ENCODE assay signal across 8 cellular contexts in the genomic region with DNA sequence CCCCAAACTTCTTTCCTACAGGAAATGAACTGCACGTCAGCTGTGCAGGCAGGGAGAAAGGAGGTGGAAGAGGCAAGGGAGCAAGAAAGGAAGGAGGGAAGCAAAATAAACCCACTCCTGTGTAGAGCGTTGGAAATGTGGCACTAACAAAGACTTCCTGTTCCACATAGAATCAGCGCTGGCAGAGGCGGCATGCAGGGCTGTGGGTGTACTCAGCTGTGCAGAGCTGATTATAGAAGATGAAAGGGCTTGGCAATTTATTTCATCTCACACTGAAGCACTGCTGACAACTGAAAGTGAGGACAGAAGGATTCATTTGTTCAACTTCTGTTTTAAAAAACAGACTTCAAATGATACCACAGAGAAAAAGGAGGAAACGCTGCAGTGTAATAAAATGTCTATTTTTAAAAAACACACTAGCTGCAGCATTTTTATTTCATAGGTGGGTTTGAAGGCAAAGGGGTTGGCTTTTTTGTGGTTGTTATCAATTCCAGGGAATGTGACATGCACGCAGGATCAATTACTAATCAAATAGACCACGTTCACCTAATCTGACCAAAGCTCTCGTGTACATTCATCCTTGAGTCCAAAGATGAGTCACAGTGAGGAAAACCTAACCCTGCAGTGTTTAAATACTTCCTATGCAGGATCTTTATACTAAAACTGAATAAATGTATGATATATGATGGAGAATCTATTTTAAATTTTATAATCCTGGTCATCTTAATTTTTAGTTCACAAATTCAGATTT.
DNase-seq lines count a peak whose midpoint lies in the region; ATAC-seq and TF ChIP-seq lines count a peak whose summit lies in the region.

No MANE protein-coding gene starts in this region.

- H3K27ac Mint-ChIP-seq in CD4-positive, alpha-beta memory T cell, result no peak overlapping the region

- peaks cover 9% of the 10 kb centered on the region; the same call in 1 of the 2 replicates for H3K4me1 ChIP-seq in PC-3 (ENCODE audit: insufficient read depth, low read length)
- H3K4me1 ChIP-seq in CD4-positive, alpha-beta memory T cell (ENCODE audit: insufficient read depth, low read length), result no peaks in the 10 kb centered on the region

- H3K4me1 Mint-ChIP-seq in CD4-positive, alpha-beta memory T cell, result no peaks in the 10 kb centered on the region

- no peaks in the 10 kb centered on the region for H4K20me1 ChIP-seq in PC-3 (ENCODE audit: low read length)

- no peaks in the 10 kb centered on the region for H3K36me3 Mint-ChIP-seq in CD4-positive, alpha-beta memory T cell

- H3K9me3 Mint-ChIP-seq in CD4-positive, alpha-beta memory T cell, result peaks cover 0 to 6% (median 5%) of the 10 kb centered on the region in 8 donors

- H3F3A ChIP-seq in PC-3 (ENCODE audit: low read length, unreplicated experiment), result no peaks in the 10 kb centered on the region

- intact Hi-C loops in PC-3 (cut with micrococcal nuclease) (no loop called here), sciatic nerve (cut with DNase I) (no loop called here)
- intact Hi-C loops in CD4-positive, alpha-beta memory T cell (cut with micrococcal nuclease), result no loop called here

- no peaks in the 10 kb centered on the region for H3K36me3 ChIP-seq in PC-3 (ENCODE audit: low read depth, low read length)
- no peaks in the 10 kb centered on the region for H3K36me3 ChIP-seq in CD4-positive, alpha-beta memory T cell (ENCODE audit: insufficient read depth, low read length)

- no peak overlapping the region for H2AFZ ChIP-seq in PC-3 (ENCODE audit: low read length)

- no peaks in the 10 kb centered on the region for H3K79me2 ChIP-seq in PC-3 (ENCODE audit: low read length)

- H3K9me2 ChIP-seq in PC-3 (replicated peaks; ENCODE audit: low read length), result no peaks in the 10 kb centered on the region

- no peak overlapping the region for H3K27ac ChIP-seq in PC-3 (ENCODE audit: low read length)
- no peak overlapping the region for H3K27ac ChIP-seq in CD4-positive, alpha-beta memory T cell (ENCODE audit: low read depth, low read length)

- no peaks in the 10 kb centered on the region for H3K27me3 ChIP-seq in PC-3 (ENCODE audit: low read length)
- no peaks in the 10 kb centered on the region for H3K27me3 ChIP-seq in CD4-positive, alpha-beta memory T cell (ENCODE audit: insufficient read depth, low read length)

- H3K4me3 ChIP-seq in PC-3 (ENCODE audit: low read length) (no peak overlapping the region), fibroblast of mammary gland (ENCODE audit: control insufficient read depth, low read depth, low read length) (no peak overlapping the region)
- H3K4me3 ChIP-seq in CD4-positive, alpha-beta memory T cell (ENCODE audit: low read length in 2 of 2), result no peak overlapping the region

- CTCF ChIA-PET in PC-3 (lab: Charles Lee), result no interaction called here
- CTCF ChIA-PET in CD4-positive, alpha-beta memory T cell (lab: Charles Lee; ENCODE audit: partially characterized antibody), result no interaction called here

- H3K4me2 ChIP-seq in PC-3 (ENCODE audit: low read length), result peak overlapping the region; percentile 36; the same call in 1 of the 2 replicates

- POLR2A ChIA-PET in PC-3 (lab: Charles Lee; ENCODE audit: unreplicated experiment), result no interaction called here
- POLR2A ChIA-PET in CD4-positive, alpha-beta memory T cell (lab: Charles Lee; ENCODE audit: partially characterized antibody), result no interaction called here

- TF ChIP-seq CTCF in PC-3 (conservative IDR thresholded peaks at IDR 0.05; ENCODE audit: low read depth, low read length), result no peak
- no peak for TF ChIP-seq CTCF in fibroblast of mammary gland (conservative IDR thresholded peaks at IDR 0.05; ENCODE audit: control insufficient read depth, insufficient read depth, low read depth, low read length)

- no peaks in the 10 kb centered on the region for H3K27me3 Mint-ChIP-seq in CD4-positive, alpha-beta memory T cell

- no peaks in the 10 kb centered on the region for H3K9me3 ChIP-seq in PC-3 (ENCODE audit: low read length)
- H3K9me3 ChIP-seq in CD4-positive, alpha-beta memory T cell (ENCODE audit: control insufficient read depth in 1 of 2, low read length in 2 of 2), result no peaks in the 10 kb centered on the region

- H3K4me3 Mint-ChIP-seq in CD4-positive, alpha-beta memory T cell, result no peak overlapping the region

- BruUV-seq in PC-3 (replicated peaks; lab: Mats Ljungman, UMichigan), result no TSS peak

- ATAC-seq in HG03432 (IDR thresholded peaks at IDR 0.05; ENCODE audit: unreplicated experiment) (peak; percentile 72), PC-3 (peak; percentile 74), sciatic nerve (peak; percentile 75), HG03460 (IDR thresholded peaks at IDR 0.05; ENCODE audit: unreplicated experiment) (no peak), GM21390 (IDR thresholded peaks at IDR 0.05; ENCODE audit: unreplicated experiment) (no peak)

- no peak overlapping the region for H3K9ac ChIP-seq in PC-3 (ENCODE audit: low read length)

- peak; percentile 58 for DNase-seq in PC-3
- DNase-seq in fibroblast of mammary gland (ENCODE audit: low read depth), result peak; percentile 39
- peak; percentile 56 for DNase-seq in sciatic nerve (ENCODE audit: low spot score)
- DNase-seq in CD4-positive, alpha-beta memory T cell, result no peak
- no peak for DNase-seq in NCI-H1694 treated with DMSO at 0.1 percent for 48 hours (lab: John Stamatoyannopoulos, UW)

Comparison
In these comparisons a context has a peak if more than half of its experiments do, and no peak if none do; other contexts are left out.
1. ATAC-seq: peak in HG03432 (single experiment), PC-3 (single experiment) and sciatic nerve (single experiment); none in HG03460 (single experiment) and GM21390 (single experiment).
2. DNase-seq: peak in PC-3 (single experiment), fibroblast of mammary gland (single experiment) and sciatic nerve (single experiment); none in CD4-positive, alpha-beta memory T cell (0 of 5) and NCI-H1694 treated with DMSO at 0.1 percent for 48 hours (single experiment).